9 cellular contexts compared by ENCODE assay signal in genomic region chr10:46256356-46256747, GRCh38. TPM values are rescaled to one million over a fixed set of nuclear protein-coding genes. Genes with fewer than 3 reads are reported as not detected.
DNase-seq lines count a peak whose midpoint lies in the region; ATAC-seq and TF ChIP-seq lines count a peak whose summit lies in the region.
"Not testable (repeated sequence)": the region's sequence is repeated elsewhere in the genome, so short reads cannot be mapped to it uniquely, and the experiment has no call there.
"Had no signal": no experiment of that assay in that cellular context is flagged by ENCODE, and none has a peak within 500 bp of the region (broad histone marks: within the 10 kb centered on the region; RNA-seq: fewer than 3 reads in every experiment).

No MANE protein-coding gene starts in this region.

- not testable (repeated sequence) for H3K4me2 ChIP-seq in HCT116 (ENCODE audit: low read length)

- not testable (repeated sequence) for TF ChIP-seq RAD21 in HCT116 (IDR thresholded peaks at IDR 0.05; ENCODE audit: low read depth)

- POLR2A ChIA-PET in HCT116 (lab: Charles Lee): not testable (repeated sequence)

- H3K27ac ChIP-seq in C4-2B (peak overlapping the region; percentile 46), breast epithelium (peak overlapping the region; percentile 71 to 72)
- H3K27ac ChIP-seq in HCT116 (ENCODE audit: low read depth, low read length): not testable (repeated sequence)

- not testable (repeated sequence) for H3K79me2 ChIP-seq in HCT116 (ENCODE audit: insufficient read depth, low read length)

- RAD21 ChIA-PET in HCT116 (lab: Charles Lee; ENCODE audit: low non-redundant PET in 1 of 2, low total read pairs in 2 of 2, uncharacterized antibody in 2 of 2, unreplicated experiment in 2 of 2): not testable (repeated sequence)

- not testable (repeated sequence) for H3K27me3 Mint-ChIP-seq in activated T-helper 17 cell treated with anti-CD3 and anti-CD28 coated beads, Interleukin-2, amount 50 U/mL, for 72 hours

- CTCF ChIA-PET in HCT116 (lab: Charles Lee): not testable (repeated sequence)

- peaks cover 14% of the 10 kb centered on the region for H3K36me3 Mint-ChIP-seq in activated T-helper 17 cell treated with anti-CD3 and anti-CD28 coated beads, Interleukin-2, amount 50 U/mL, for 72 hours (ENCODE audit: low read depth)

- not testable (repeated sequence) for H3K4me3 ChIP-seq in HCT116 (replicated peaks in 1 of 2; ENCODE audit: low read depth in 1 of 2, low read length in 2 of 2); breast epithelium

- not testable (repeated sequence) for DNase-seq in HCT116 (ENCODE audit: low read depth, low spot score); breast epithelium (ENCODE audit: low spot score in 2 of 2); left cardiac atrium; sciatic nerve (ENCODE audit: low spot score)

- TF ChIP-seq POLR2A in HCT116 (IDR thresholded peaks at IDR 0.05; ENCODE audit: borderline replicate concordance, extremely low read depth, insufficient read depth, insufficient read length); breast epithelium (IDR thresholded peaks at IDR 0.05): not testable (repeated sequence)

- not testable (repeated sequence) for H3K9ac ChIP-seq in HCT116 (ENCODE audit: low read length)

- H3K9me3 ChIP-seq in HCT116 (ENCODE audit: control insufficient read depth in 1 of 2, insufficient read depth in 1 of 2, low read depth in 1 of 2, low read length in 2 of 2); breast epithelium: not testable (repeated sequence)

- H3K4me1 ChIP-seq in HCT116 (ENCODE audit: control insufficient read depth in 1 of 2, insufficient read depth in 2 of 2, low read length in 2 of 2); breast epithelium: not testable (repeated sequence)

- H3K4me3 Mint-ChIP-seq in activated T-helper 17 cell treated with anti-CD3 and anti-CD28 coated beads, Interleukin-2, amount 50 U/mL, for 72 hours: not testable (repeated sequence)

- not testable (repeated sequence) for H4K20me1 ChIP-seq in HCT116 (ENCODE audit: insufficient read depth)

- H3K27ac Mint-ChIP-seq in activated T-helper 17 cell treated with anti-CD3 and anti-CD28 coated beads, Interleukin-2, amount 50 U/mL, for 72 hours: peak overlapping the region; percentile 72

- TF ChIP-seq CTCF in C4-2B (conservative IDR thresholded peaks at IDR 0.05): peak; percentile 40
- not testable (repeated sequence) for TF ChIP-seq CTCF in HCT116 (IDR thresholded peaks at IDR 0.05 in 2 of 3, conservative IDR thresholded peaks at IDR 0.05 in 1 of 3; ENCODE audit: borderline replicate concordance in 1 of 3, insufficient read depth in 1 of 3, low read depth in 2 of 3, low read length in 2 of 3); breast epithelium (IDR thresholded peaks at IDR 0.05)

- intact Hi-C loops in HCT116 (cut with micrococcal nuclease): loop anchor here (10.0 kb wide), 1 partner anchor 1022 kb away; no protein-coding TSS in a partner anchor
- intact Hi-C loops in breast epithelium (cut with DNase I; ENCODE audit: low total_unique reads); left cardiac atrium (cut with DNase I); sciatic nerve (cut with DNase I): not testable (repeated sequence)

- not testable (repeated sequence) for H3K9me2 ChIP-seq in HCT116 (ENCODE audit: insufficient read depth)

- ATAC-seq in HCT116: peak; percentile 72
- peak; percentile 37; the same call in 2 of the 3 replicates for ATAC-seq in SK-N-SH treated with all-trans-retinoic acid at 6 μM for 48 hours
- ATAC-seq in activated T-helper 17 cell treated with anti-CD3 and anti-CD28 coated beads, Interleukin-2, amount 50 U/mL, for 72 hours (replicated peaks): peak; percentile 12
- ATAC-seq in left cardiac atrium: peak; percentile 7 to 14
- ATAC-seq in sciatic nerve: peak; percentile 11

- H3K27me3 ChIP-seq in HCT116 (ENCODE audit: insufficient read depth, low read length); breast epithelium: not testable (repeated sequence)

- H3K36me3 ChIP-seq in HCT116 (ENCODE audit: control insufficient read depth in 1 of 2, insufficient read depth in 2 of 2, low read length in 2 of 2); breast epithelium: not testable (repeated sequence)

- BruUV-seq in HCT116 (replicated peaks; lab: Mats Ljungman, UMichigan): not testable (repeated sequence)

- H3K4me1 Mint-ChIP-seq in activated T-helper 17 cell treated with anti-CD3 and anti-CD28 coated beads, Interleukin-2, amount 50 U/mL, for 72 hours: not testable (repeated sequence)

- H2AFZ ChIP-seq in HCT116 (ENCODE audit: low read depth, low read length, poor library complexity, severe bottlenecking): peak overlapping the region; percentile 40

- H3K9me3 Mint-ChIP-seq in activated T-helper 17 cell treated with anti-CD3 and anti-CD28 coated beads, Interleukin-2, amount 50 U/mL, for 72 hours: not testable (repeated sequence)

RNA-seq across cellular contexts. Expression of gene ANTXRL, which starts 30.4 kb away (rescaled TPM):
- not detected for total RNA-seq in HCT116 (2021; ENCODE audit: unreplicated experiment)
- not detected in 2 replicates for polyA plus RNA-seq in HCT116 (2012)
- total RNA-seq in activated T-helper 17 cell treated with anti-CD3 and anti-CD28 coated beads, Interleukin-2, amount 50 U/mL, for 72 hours: not detected
- total RNA-seq in breast epithelium: under 1 TPM in 1 of 3 donors, not detected in 2; 0.15 TPM
- total RNA-seq in left cardiac atrium: not detected
- total RNA-seq in sciatic nerve: not detected
- total RNA-seq: A673, PC-3 had no signal

Comparison
In these comparisons a context has a peak if more than half of its experiments do, and no peak if none do; other contexts are left out.
1. ATAC-seq: peak in every context shown above with its lines; median percentile 72 in HCT116; 37 in SK-N-SH treated with all-trans-retinoic acid at 6 μM for 48 hours; 12 in activated T-helper 17 cell treated with anti-CD3 and anti-CD28 coated beads, Interleukin-2, amount 50 U/mL, for 72 hours; 11 in sciatic nerve; 10 in left cardiac atrium.